Comparison of ENCODE assay signal across 8 cellular contexts in the genomic region with DNA sequence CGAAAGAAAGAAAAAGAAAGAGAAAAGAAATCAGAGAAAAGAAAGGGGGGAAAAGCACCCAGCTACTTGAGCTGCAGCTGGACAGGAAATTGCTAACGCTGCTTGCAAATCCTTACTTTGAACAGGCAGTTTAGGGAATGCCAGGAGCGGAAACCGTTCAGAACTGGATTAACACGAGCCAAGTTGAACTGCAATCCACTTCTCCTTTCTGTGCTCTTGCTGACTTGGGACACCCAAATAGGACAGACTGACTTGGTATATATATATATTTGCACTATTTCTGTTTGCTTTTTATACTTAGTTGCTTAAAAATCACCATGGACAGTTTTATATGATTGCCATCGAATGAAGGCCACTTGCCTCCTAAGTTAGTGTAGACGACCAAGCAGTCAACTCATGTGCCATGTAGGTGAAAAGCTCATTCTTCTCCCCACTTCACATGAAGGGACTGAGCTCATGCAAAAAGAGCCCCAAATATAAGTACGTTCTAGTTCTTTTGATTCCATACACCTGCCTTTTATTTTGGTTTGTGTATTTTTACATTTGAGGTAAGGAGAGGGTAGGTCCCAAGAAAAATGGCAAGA. TPM values are rescaled to one million over a fixed set of nuclear protein-coding genes. Genes with fewer than 3 reads are reported as not detected.
DNase-seq lines count a peak whose midpoint lies in the region; ATAC-seq and TF ChIP-seq lines count a peak whose summit lies in the region.

No MANE protein-coding gene starts in this region.

- CTCF ChIA-PET in PC-9 (lab: Charles Lee) = no interaction called here

- intact Hi-C loops in PC-9 (cut with micrococcal nuclease; ENCODE audit: unreplicated experiment) (no loop called here), left colon (cut with DNase I, micrococcal nuclease) (no loop called here)

- H3K27me3 ChIP-seq in GM06990 (replicated peaks; ENCODE audit: control insufficient read depth, insufficient read depth, low read length) (no peaks in the 10 kb centered on the region), PC-9 (ENCODE audit: insufficient read depth, low read depth) (no peaks in the 10 kb centered on the region)

- H3K4me3 Mint-ChIP-seq in naive thymus-derived CD8-positive, alpha-beta T cell = peak overlapping the region in 9 of 10 donors; percentile 16 to 79 (median 53)

- DNase-seq in GM06990 (ENCODE audit: extremely low read depth, insufficient read length) (peak; percentile 3), PC-9 (no peak), dermis microvascular lymphatic vessel endothelial cell (ENCODE audit: low read depth in 2 of 2) (peak; percentile 94 to 97), NCI-H1694 (lab: John Stamatoyannopoulos, UW) (no peak), left colon (no peak), hepatic stellate cell (ENCODE audit: low spot score) (no peak)
- DNase-seq in naive thymus-derived CD8-positive, alpha-beta T cell = no peak

- peaks cover 36% of the 10 kb centered on the region for H4K20me1 ChIP-seq in PC-9 (ENCODE audit: insufficient read depth)

- H3K9me2 ChIP-seq in PC-9 (ENCODE audit: insufficient read depth) = no peaks in the 10 kb centered on the region

- BruUV-seq in PC-9 (replicated peaks; lab: Mats Ljungman, UMichigan) = no TSS peak

- peak overlapping the region in 2 of 10 donors; percentile 0 to 5 for H3K27ac Mint-ChIP-seq in naive thymus-derived CD8-positive, alpha-beta T cell

- H3K4me2 ChIP-seq in PC-9 = peak overlapping the region; percentile 76

- H3K9me3 ChIP-seq in PC-9 (ENCODE audit: insufficient read depth, low read depth) = no peaks in the 10 kb centered on the region

- ATAC-seq in HG02852 (IDR thresholded peaks at IDR 0.05; ENCODE audit: unreplicated experiment) (peak; percentile 9), left colon (no peak)
- ATAC-seq in naive thymus-derived CD8-positive, alpha-beta T cell = no peak

- no peak for TF ChIP-seq CTCF in GM06990 (IDR thresholded peaks at IDR 0.05; ENCODE audit: insufficient read depth, low read length, poor library complexity, severe bottlenecking)
- no peak for TF ChIP-seq CTCF in PC-9 (conservative IDR thresholded peaks at IDR 0.05)

- H3K36me3 ChIP-seq in GM06990 (ENCODE audit: control insufficient read depth, insufficient read depth, low read length) = no peaks in the 10 kb centered on the region
- peaks cover 37% of the 10 kb centered on the region for H3K36me3 ChIP-seq in PC-9 (ENCODE audit: low read depth)

- no peak overlapping the region for H2AFZ ChIP-seq in PC-9

- peaks cover 0 to 25% (median 6%) of the 10 kb centered on the region in 5 donors for H3K27me3 Mint-ChIP-seq in naive thymus-derived CD8-positive, alpha-beta T cell

- peaks cover 57% of the 10 kb centered on the region for H3K79me2 ChIP-seq in PC-9 (ENCODE audit: low read depth)

- 0 out of 2 replicates have a peak overlapping the region, but pooled peaks have one; percentile 10 for H3K4me3 ChIP-seq in GM06990 (replicated peaks; ENCODE audit: low read depth, low read length)
- H3K4me3 ChIP-seq in PC-9 = peak overlapping the region; percentile 77; the same call in 1 of the 2 replicates

- H3K4me1 ChIP-seq in PC-9 (replicated peaks; ENCODE audit: insufficient read depth) = peaks cover 38% of the 10 kb centered on the region

- POLR2A ChIA-PET in PC-9 (lab: Charles Lee; ENCODE audit: unreplicated experiment) = interaction anchor here (0.5 to 0.7 kb wide), 4 partner anchors 166 to 1192 kb away, joined by 3 to 4 read pairs (median 4); no protein-coding TSS in a partner anchor
- POLR2A ChIA-PET in naive thymus-derived CD8-positive, alpha-beta T cell (lab: Charles Lee) = interaction anchor here (1.2 kb wide), 1 partner anchor 222 kb away, joined by 3 read pairs; no protein-coding TSS in a partner anchor

- no peaks in the 10 kb centered on the region for H3K36me3 Mint-ChIP-seq in naive thymus-derived CD8-positive, alpha-beta T cell

- H3F3A ChIP-seq in PC-9 (ENCODE audit: insufficient read depth, low read depth) = peaks cover 39% of the 10 kb centered on the region

- peak overlapping the region; percentile 46 for H3K27ac ChIP-seq in PC-9

- peaks cover 22 to 63% (median 38%) of the 10 kb centered on the region in 4 donors for H3K4me1 Mint-ChIP-seq in naive thymus-derived CD8-positive, alpha-beta T cell

- no peaks in the 10 kb centered on the region for H3K9me3 Mint-ChIP-seq in naive thymus-derived CD8-positive, alpha-beta T cell

RNA-seq across cellular contexts. Expression of a gene that starts 5.5 kb away (rescaled TPM):
- total RNA-seq in PC-9 (2021) = 14.1 and 18.3 TPM in 2 replicates
- 298 and 528 TPM in 2 replicates for total RNA-seq in dermis microvascular lymphatic vessel endothelial cell
- total RNA-seq in naive thymus-derived CD8-positive, alpha-beta T cell = 1 to 10 TPM in 1 of 2 experiments, under 1 TPM in 1; 0.57 to 1.4 TPM
- 1 to 10 TPM in 2 of 3 donors, under 1 TPM in 1; 0.67 to 2.1 (median 1.1) TPM for polyA plus RNA-seq in naive thymus-derived CD8-positive, alpha-beta T cell
- total RNA-seq in left colon = 10 to 100 TPM; 58.8 to 82.3 TPM

Comparison
In these comparisons a context has a peak if more than half of its experiments do, and no peak if none do; other contexts are left out.
1. DNase-seq: peak in GM06990 (single experiment) and dermis microvascular lymphatic vessel endothelial cell (2 of 2); none in PC-9 (0 of 2), naive thymus-derived CD8-positive, alpha-beta T cell (0 of 10), NCI-H1694 (single experiment), left colon (0 of 2) and hepatic stellate cell (single experiment).